In genomic region chr16:30521873-30522641, GRCh38 we compare ENCODE assay signal across 1 cellular context.
A peak's percentile ranks its signal among the peaks of the same experiment; 100 is the strongest.
TF ChIP-seq lines count a peak whose summit lies in the region.

No MANE protein-coding gene starts in this region.

TF ChIP-seq in HepG2, 621 proteins besides CTCF, POLR2A, EP300 and RAD21 (continued from another document and continues in another):
- TF ChIP-seq GABPA (IDR thresholded peaks at IDR 0.05; ENCODE audit: low read depth, low read length) (no peak), GABPA (CRISPR knock-in tag; IDR thresholded peaks at IDR 0.05; ENCODE audit: low read depth) (peak; percentile 88), ZNF326 (CRISPR knock-in tag; IDR thresholded peaks at IDR 0.05; ENCODE audit: borderline replicate concordance) (no peak), ZFP90 (CRISPR knock-in tag; IDR thresholded peaks at IDR 0.05; ENCODE audit: borderline replicate concordance) (peak; percentile 69; the same call in 1 of the 2 replicates), MYNN (CRISPR knock-in tag; IDR thresholded peaks at IDR 0.05; ENCODE audit: low read depth) (no peak), ZSCAN25 (CRISPR knock-in tag; IDR thresholded peaks at IDR 0.05) (peak; percentile 98), ZNF891 (CRISPR knock-in tag; IDR thresholded peaks at IDR 0.05) (0 out of 2 replicates have a peak, but pooled peaks have one; percentile 85), TMF1 (CRISPR knock-in tag; IDR thresholded peaks at IDR 0.05; ENCODE audit: low read depth) (peak; percentile 21; the same call in 1 of the 2 replicates), AGO1 (IDR thresholded peaks at IDR 0.05; ENCODE audit: low read depth, low read length, poor library complexity, severe bottlenecking) (no peak), MIER2 (CRISPR knock-in tag; IDR thresholded peaks at IDR 0.05) (0 out of 2 replicates have a peak, but pooled peaks have one; percentile 11), ZBTB42 (CRISPR knock-in tag; IDR thresholded peaks at IDR 0.05) (no peak), SALL1 (CRISPR knock-in tag; IDR thresholded peaks at IDR 0.05) (peak; percentile 82), FOXM1 (CRISPR knock-in tag; IDR thresholded peaks at IDR 0.05) (no peak), CEBPB (IDR thresholded peaks at IDR 0.05; ENCODE audit: borderline replicate concordance, low read depth, low read length) (no peak), TARDBP (CRISPR knock-in tag; IDR thresholded peaks at IDR 0.05) (peak; percentile 81; the same call in 1 of the 2 replicates), XBP1 (CRISPR knock-in tag; IDR thresholded peaks at IDR 0.05) (no peak), GATAD1 (CRISPR knock-in tag; IDR thresholded peaks at IDR 0.05) (no peak; the same call in 1 of the 2 replicates), MTF2 (CRISPR knock-in tag; IDR thresholded peaks at IDR 0.05; ENCODE audit: borderline replicate concordance) (no peak), TIGD3 (CRISPR knock-in tag; IDR thresholded peaks at IDR 0.05; ENCODE audit: borderline replicate concordance) (no peak), ZNF484 (CRISPR knock-in tag; IDR thresholded peaks at IDR 0.05; ENCODE audit: borderline replicate concordance, low read depth) (no peak), REPIN1 (CRISPR knock-in tag; IDR thresholded peaks at IDR 0.05; ENCODE audit: borderline replicate concordance, low read depth) (no peak), GATAD2A (CRISPR knock-in tag; IDR thresholded peaks at IDR 0.05) (peak; percentile 47; the same call in 1 of the 2 replicates), EZH2 (conservative IDR thresholded peaks at IDR 0.05; ENCODE audit: low read depth, low read length) (no peak), MZF1 (CRISPR knock-in tag; IDR thresholded peaks at IDR 0.05; ENCODE audit: borderline replicate concordance) (no peak), NCOA5 (CRISPR knock-in tag; IDR thresholded peaks at IDR 0.05) (no peak), ZNF768 (CRISPR knock-in tag; IDR thresholded peaks at IDR 0.05) (no peak), CBX5 (CRISPR knock-in tag; IDR thresholded peaks at IDR 0.05; ENCODE audit: borderline replicate concordance) (no peak; the same call in 1 of the 2 replicates), ZNF598 (CRISPR knock-in tag; IDR thresholded peaks at IDR 0.05; ENCODE audit: borderline replicate concordance) (no peak), SMAD9 (CRISPR knock-in tag; IDR thresholded peaks at IDR 0.05) (no peak), HHEX (CRISPR knock-in tag; IDR thresholded peaks at IDR 0.05) (no peak), ZNF430 (CRISPR knock-in tag; IDR thresholded peaks at IDR 0.05) (no peak), ZBTB21 (CRISPR knock-in tag; IDR thresholded peaks at IDR 0.05) (peak; percentile 99), MATR3 (CRISPR knock-in tag; IDR thresholded peaks at IDR 0.05) (no peak), ZNF142 (CRISPR knock-in tag; IDR thresholded peaks at IDR 0.05) (no peak), ZNF20 (CRISPR knock-in tag; IDR thresholded peaks at IDR 0.05) (no peak), THYN1 (CRISPR knock-in tag; IDR thresholded peaks at IDR 0.05; ENCODE audit: borderline replicate concordance, low read depth) (no peak), NFATC3 (CRISPR knock-in tag; IDR thresholded peaks at IDR 0.05) (peak; percentile 33; the same call in 1 of the 2 replicates), KMT2A (CRISPR knock-in tag; IDR thresholded peaks at IDR 0.05) (no peak), ZNF713 (CRISPR knock-in tag; IDR thresholded peaks at IDR 0.05) (no peak; the same call in 1 of the 2 replicates), ZSCAN9 (CRISPR knock-in tag; IDR thresholded peaks at IDR 0.05; ENCODE audit: borderline replicate concordance) (no peak), ELF1 (CRISPR knock-in tag; IDR thresholded peaks at IDR 0.05) (no peak; the same call in 1 of the 2 replicates), SPEN (CRISPR knock-in tag; IDR thresholded peaks at IDR 0.05; ENCODE audit: low read depth) (peak; percentile 11; the same call in 1 of the 2 replicates), ZNF770 (CRISPR knock-in tag; IDR thresholded peaks at IDR 0.05) (no peak), ZFAT (CRISPR knock-in tag; conservative IDR thresholded peaks at IDR 0.05) (no peak), ZNF501 (CRISPR knock-in tag; IDR thresholded peaks at IDR 0.05) (peak; percentile 90), FOXA3 (CRISPR knock-in tag; IDR thresholded peaks at IDR 0.05) (peak; percentile 27), POLR2AphosphoS5 (IDR thresholded peaks at IDR 0.05; ENCODE audit: low read depth, low read length) (no peak), JUN (CRISPR knock-in tag; IDR thresholded peaks at IDR 0.05) (0 out of 2 replicates have a peak, but pooled peaks have one; percentile 47), RNF2 (conservative IDR thresholded peaks at IDR 0.05; ENCODE audit: low read depth) (peak; percentile 47; the same call in 1 of the 2 replicates), ZNF354B (CRISPR knock-in tag; IDR thresholded peaks at IDR 0.05) (no peak), DR1 (CRISPR knock-in tag; IDR thresholded peaks at IDR 0.05) (no peak), HNRNPH1 (optimal IDR thresholded peaks at IDR 0.05; ENCODE audit: low read depth, low read length) (no peak), ZNF605 (CRISPR knock-in tag; IDR thresholded peaks at IDR 0.05) (no peak), NCOA1 (CRISPR knock-in tag; IDR thresholded peaks at IDR 0.05) (0 out of 2 replicates have a peak, but pooled peaks have one; percentile 17), ZNF44 (CRISPR knock-in tag; IDR thresholded peaks at IDR 0.05) (no peak), ZNF431 (CRISPR knock-in tag; IDR thresholded peaks at IDR 0.05; ENCODE audit: borderline replicate concordance, low read depth) (no peak)
- TF ChIP-seq, protein P1, sequence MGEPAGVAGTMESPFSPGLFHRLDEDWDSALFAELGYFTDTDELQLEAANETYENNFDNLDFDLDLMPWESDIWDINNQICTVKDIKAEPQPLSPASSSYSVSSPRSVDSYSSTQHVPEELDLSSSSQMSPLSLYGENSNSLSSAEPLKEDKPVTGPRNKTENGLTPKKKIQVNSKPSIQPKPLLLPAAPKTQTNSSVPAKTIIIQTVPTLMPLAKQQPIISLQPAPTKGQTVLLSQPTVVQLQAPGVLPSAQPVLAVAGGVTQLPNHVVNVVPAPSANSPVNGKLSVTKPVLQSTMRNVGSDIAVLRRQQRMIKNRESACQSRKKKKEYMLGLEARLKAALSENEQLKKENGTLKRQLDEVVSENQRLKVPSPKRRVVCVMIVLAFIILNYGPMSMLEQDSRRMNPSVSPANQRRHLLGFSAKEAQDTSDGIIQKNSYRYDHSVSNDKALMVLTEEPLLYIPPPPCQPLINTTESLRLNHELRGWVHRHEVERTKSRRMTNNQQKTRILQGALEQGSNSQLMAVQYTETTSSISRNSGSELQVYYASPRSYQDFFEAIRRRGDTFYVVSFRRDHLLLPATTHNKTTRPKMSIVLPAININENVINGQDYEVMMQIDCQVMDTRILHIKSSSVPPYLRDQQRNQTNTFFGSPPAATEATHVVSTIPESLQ (CRISPR knock-in tag; conservative IDR thresholded peaks at IDR 0.05): no peak
- TF ChIP-seq, protein P2, sequence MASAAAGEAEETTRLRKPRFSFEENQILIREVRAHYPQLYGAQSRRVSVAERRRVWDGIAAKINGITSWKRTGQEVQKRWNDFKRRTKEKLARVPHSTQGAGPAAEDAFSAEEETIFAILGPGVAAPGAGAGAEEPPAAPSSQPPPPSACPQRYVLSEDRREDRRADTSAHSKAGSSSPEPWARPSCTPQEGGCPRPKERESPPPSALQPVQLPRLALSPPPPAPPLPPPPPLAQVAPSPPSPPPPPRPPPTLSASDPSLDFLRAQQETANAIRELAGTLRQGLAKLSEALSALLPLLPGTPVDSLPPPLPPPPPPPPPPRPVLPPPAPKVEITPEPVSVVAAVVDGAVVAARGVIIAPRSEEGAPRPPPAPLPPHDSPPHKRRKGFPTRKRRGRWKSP (CRISPR knock-in tag; IDR thresholded peaks at IDR 0.05): peak; percentile 81; the same call in 1 of the 2 replicates
- TF ChIP-seq, protein P3, sequence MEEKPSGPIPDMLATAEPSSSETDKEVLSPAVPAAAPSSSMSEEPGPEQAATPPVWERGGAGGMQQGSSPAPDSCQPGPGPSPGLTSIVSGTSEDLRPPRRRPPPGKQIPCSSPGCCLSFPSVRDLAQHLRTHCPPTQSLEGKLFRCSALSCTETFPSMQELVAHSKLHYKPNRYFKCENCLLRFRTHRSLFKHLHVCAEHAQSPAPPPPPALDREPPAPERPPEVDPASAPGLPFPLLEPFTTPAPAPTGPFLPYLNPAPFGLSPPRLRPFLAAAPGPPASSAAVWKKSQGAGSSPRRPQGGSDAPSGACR (CRISPR knock-in tag; IDR thresholded peaks at IDR 0.05): no peak
- TF ChIP-seq, protein P4, sequence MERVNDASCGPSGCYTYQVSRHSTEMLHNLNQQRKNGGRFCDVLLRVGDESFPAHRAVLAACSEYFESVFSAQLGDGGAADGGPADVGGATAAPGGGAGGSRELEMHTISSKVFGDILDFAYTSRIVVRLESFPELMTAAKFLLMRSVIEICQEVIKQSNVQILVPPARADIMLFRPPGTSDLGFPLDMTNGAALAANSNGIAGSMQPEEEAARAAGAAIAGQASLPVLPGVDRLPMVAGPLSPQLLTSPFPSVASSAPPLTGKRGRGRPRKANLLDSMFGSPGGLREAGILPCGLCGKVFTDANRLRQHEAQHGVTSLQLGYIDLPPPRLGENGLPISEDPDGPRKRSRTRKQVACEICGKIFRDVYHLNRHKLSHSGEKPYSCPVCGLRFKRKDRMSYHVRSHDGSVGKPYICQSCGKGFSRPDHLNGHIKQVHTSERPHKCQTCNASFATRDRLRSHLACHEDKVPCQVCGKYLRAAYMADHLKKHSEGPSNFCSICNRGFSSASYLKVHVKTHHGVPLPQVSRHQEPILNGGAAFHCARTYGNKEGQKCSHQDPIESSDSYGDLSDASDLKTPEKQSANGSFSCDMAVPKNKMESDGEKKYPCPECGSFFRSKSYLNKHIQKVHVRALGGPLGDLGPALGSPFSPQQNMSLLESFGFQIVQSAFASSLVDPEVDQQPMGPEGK (CRISPR knock-in tag; IDR thresholded peaks at IDR 0.05): no peak
